In the genomic region with DNA sequence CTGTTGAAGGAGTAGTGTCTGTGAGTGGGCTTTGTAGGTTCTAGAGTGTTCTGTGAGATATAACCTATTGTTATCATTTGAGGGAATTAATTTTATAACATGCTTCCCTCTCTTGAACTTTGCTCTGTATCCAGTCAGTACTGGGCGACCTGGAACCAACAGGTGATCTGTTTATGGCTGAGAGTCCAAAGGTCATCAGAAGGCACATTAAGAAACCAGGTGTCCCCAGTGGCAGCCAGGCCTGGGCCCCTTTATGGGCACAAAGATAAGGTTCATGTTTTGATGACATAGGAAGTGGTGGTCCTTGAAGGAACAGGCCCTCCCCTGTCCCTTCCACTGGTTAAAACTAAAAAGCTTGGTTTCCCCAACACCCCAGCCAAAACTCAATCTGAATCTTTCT, we compare ENCODE assay signal across 15 cellular contexts.
"Had no signal": no experiment of that assay in that cellular context is flagged by ENCODE, and none has a peak within 500 bp of the region (broad histone marks: within the 10 kb centered on the region; RNA-seq: fewer than 3 reads in every experiment).

No MANE protein-coding gene starts in this region.

- FAIRE-seq: islet of Langerhans had no signal

- DNase-seq: activated CD4-positive, alpha-beta T cell treated with anti-CD3 and anti-CD28 coated beads for 36 hours; activated CD4-positive, alpha-beta T cell treated with anti-CD3 and anti-CD28 coated beads, Interleukin-2, amount 50 U/mL, for 48 hours; activated naive CD4-positive, alpha-beta T cell treated with Interleukin-2 at 50 U/mL for 16 hours; activated naive CD8-positive, alpha-beta T cell treated with anti-CD3 and anti-CD28 coated beads, Interleukin-2, amount 10 ng/mL, durations not matched to agents 7 days and 5 days; amygdala; left cardiac atrium; naive thymus-derived CD8-positive, alpha-beta T cell; stimulated activated CD4-positive, alpha-beta T cell treated with anti-CD3 and anti-CD28 coated beads, Interleukin-4, amount 100 ng/mL, for 24 hours; T-helper 2 cell had no signal

- H3K36me3 ChIP-seq: thoracic aorta had no signal

- H3K9me3 ChIP-seq: thoracic aorta had no signal

- ATAC-seq: activated CD4-positive, alpha-beta T cell treated with anti-CD3 and anti-CD28 coated beads for 36 hours; left cardiac atrium; naive thymus-derived CD8-positive, alpha-beta T cell; sciatic nerve; stimulated activated effector memory CD8-positive, alpha-beta T cell treated with anti-CD3 and anti-CD28 coated beads, Interleukin-12 subunit alpha, Interleukin-12 subunit beta, amount 100 ng/mL, for 72 hours; WTC11 had no signal

- H3K27ac ChIP-seq: thoracic aorta had no signal

- H3K4me3 ChIP-seq: lung, thoracic aorta had no signal
